Comparison of ENCODE assay signal across 26 cellular contexts in the genomic region with DNA sequence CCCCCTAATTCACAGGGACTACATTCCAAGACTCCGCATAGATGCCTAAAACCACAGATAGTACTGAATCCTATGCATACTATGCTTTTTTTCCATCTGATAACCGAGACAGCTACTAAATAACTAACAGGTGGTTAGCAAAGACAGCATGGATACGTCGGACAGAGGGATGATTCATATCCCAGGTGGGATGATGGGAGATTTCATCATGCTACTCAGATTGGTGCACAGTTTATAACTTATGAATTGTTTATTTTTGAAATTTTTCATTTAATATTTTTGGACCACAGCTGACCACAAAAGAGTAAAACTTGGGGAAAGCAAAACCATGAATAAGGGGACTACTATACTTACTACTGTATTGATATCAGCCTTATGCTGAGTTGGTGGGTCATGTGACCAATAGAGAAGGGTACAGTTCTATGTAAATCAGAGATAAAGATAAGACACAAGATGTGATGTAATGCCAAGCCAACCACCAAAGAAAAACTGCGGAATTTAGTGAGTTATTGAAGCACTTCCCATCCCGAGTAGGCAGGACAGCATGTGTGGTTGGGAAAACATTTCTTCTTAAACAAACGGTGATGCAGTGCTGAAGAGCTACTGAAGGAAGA.
DNase-seq lines count a peak whose midpoint lies in the region; ATAC-seq and TF ChIP-seq lines count a peak whose summit lies in the region.
"Had no signal": no experiment of that assay in that cellular context is flagged by ENCODE, and none has a peak within 500 bp of the region (broad histone marks: within the 10 kb centered on the region; RNA-seq: fewer than 3 reads in every experiment).

No MANE protein-coding gene starts in this region.

- no peak overlapping the region for H2AFZ ChIP-seq in SK-N-SH (ENCODE audit: low read depth)
- H2AFZ ChIP-seq in fibroblast of lung (ENCODE audit: low read length) = no peak overlapping the region
- no peak overlapping the region for H2AFZ ChIP-seq in smooth muscle cell (ENCODE audit: low read depth)
- H2AFZ ChIP-seq: GM23248 had no signal

- H3F3A ChIP-seq in SK-N-SH (replicated peaks; ENCODE audit: insufficient read depth) (peaks cover 13% of the 10 kb centered on the region), smooth muscle cell (ENCODE audit: low read depth) (peaks cover 6% of the 10 kb centered on the region)

- no peak overlapping the region for H3K27ac ChIP-seq in SK-N-SH (ENCODE audit: low read depth in 2 of 2, low read length in 1 of 2)
- no peak overlapping the region for H3K27ac ChIP-seq in fibroblast of lung (ENCODE audit: insufficient read depth, low read length)
- H3K27ac ChIP-seq in smooth muscle cell (ENCODE audit: low read depth) = no peak overlapping the region
- H3K27ac ChIP-seq: 22Rv1, GM23248, SK-N-MC had no signal

- CTCF ChIA-PET in SK-N-SH (lab: Yijun Ruan, JAX) = no interaction called here

- 74% methylated on average over 7 of the region's 7 CpGs for WGBS in SK-N-SH (ENCODE audit: low lambda C conversion rate)
- 55% methylated on average over 7 of the region's 7 CpGs for WGBS in smooth muscle cell (ENCODE audit: low lambda C conversion rate)

- DNase-seq in SK-N-SH (no peak), amniotic epithelial cell (ENCODE audit: low read depth) (peak; percentile 93), fibroblast of lung (ENCODE audit: low read depth in 2 of 2) (peak; percentile 77 to 87), smooth muscle cell (lab: John Stamatoyannopoulos, UW; ENCODE audit: unreplicated experiment) (no peak), cerebellum (ENCODE audit: low spot score) (no peak), foreskin melanocyte (no peak), NCI-H128 (lab: John Stamatoyannopoulos, UW; ENCODE audit: unreplicated experiment) (no peak)
- DNase-seq: AML-193; C1 segment of cervical spinal cord; Calu3; CD8-positive, alpha-beta T cell; DMS153; GM23248; H9; NCI-H1417; NCI-H1694 treated with DMSO at 0.1 percent for 48 hours; NCI-H2081 treated with DMSO at 0.1 percent for 48 hours; NCI-H2171 treated with DMSO at 0.1 percent for 48 hours; NCI-H446; NCI-H526; PC-3; RPMI8226; SHP77 had no signal

- no peaks in the 10 kb centered on the region for H3K9me2 ChIP-seq in SK-N-SH

- no peak for TF ChIP-seq CTCF in SK-N-SH (IDR thresholded peaks at IDR 0.05)
- TF ChIP-seq CTCF in fibroblast of lung (conservative IDR thresholded peaks at IDR 0.05 in 1 of 2, IDR thresholded peaks at IDR 0.05 in 1 of 2; ENCODE audit: low read depth in 1 of 2, low read length in 2 of 2) = no peak
- TF ChIP-seq CTCF in smooth muscle cell (IDR thresholded peaks at IDR 0.05; ENCODE audit: borderline replicate concordance, insufficient read depth, poor library complexity, severe bottlenecking) = no peak

- no peak for ATAC-seq in SK-N-SH treated with all-trans-retinoic acid at 6 μM for 48 hours
- ATAC-seq: CD8-positive, alpha-beta T cell; PC-3 had no signal

- no peak for TF ChIP-seq RAD21 in SK-N-SH (IDR thresholded peaks at IDR 0.05; ENCODE audit: low read length)

- H3K27me3 ChIP-seq in SK-N-SH (ENCODE audit: insufficient read depth) (no peaks in the 10 kb centered on the region), fibroblast of lung (ENCODE audit: control insufficient read depth, insufficient read depth, low read length) (no peaks in the 10 kb centered on the region), smooth muscle cell (ENCODE audit: low read depth) (no peaks in the 10 kb centered on the region)

- no peak for TF ChIP-seq EP300 in SK-N-SH (IDR thresholded peaks at IDR 0.05; ENCODE audit: borderline replicate concordance in 1 of 2, low read depth in 1 of 2, low read length in 1 of 2)

- no peak overlapping the region for H3K9ac ChIP-seq in SK-N-SH
- no peak overlapping the region for H3K9ac ChIP-seq in fibroblast of lung (ENCODE audit: insufficient read depth, low read length)
- no peak overlapping the region for H3K9ac ChIP-seq in smooth muscle cell (ENCODE audit: low read depth)
- H3K9ac ChIP-seq: GM23248 had no signal

- POLR2A ChIA-PET in SK-N-SH (lab: Yijun Ruan, JAX) = no interaction called here

- no peaks in the 10 kb centered on the region for H3K9me3 ChIP-seq in SK-N-SH
- H3K9me3 ChIP-seq in fibroblast of lung (ENCODE audit: control insufficient read depth, insufficient read depth, low read depth, low read length) = no peaks in the 10 kb centered on the region
- no peaks in the 10 kb centered on the region for H3K9me3 ChIP-seq in smooth muscle cell (replicated peaks; ENCODE audit: low read depth)

- H3K4me2 ChIP-seq in SK-N-SH (no peak overlapping the region), fibroblast of lung (ENCODE audit: extremely low read depth, insufficient read depth, low read length) (peak overlapping the region; percentile 4), smooth muscle cell (peak overlapping the region; percentile 18)

- no peaks in the 10 kb centered on the region for H3K79me2 ChIP-seq in SK-N-SH (ENCODE audit: insufficient read depth)
- H3K79me2 ChIP-seq in fibroblast of lung (ENCODE audit: control insufficient read depth, insufficient read depth, low read length) = no peaks in the 10 kb centered on the region
- H3K79me2 ChIP-seq in smooth muscle cell (ENCODE audit: low read depth) = no peaks in the 10 kb centered on the region

- no peaks in the 10 kb centered on the region for H4K20me1 ChIP-seq in SK-N-SH (ENCODE audit: insufficient read depth)
- H4K20me1 ChIP-seq in fibroblast of lung (ENCODE audit: control insufficient read depth, extremely low read depth, insufficient read depth, low read length) = no peaks in the 10 kb centered on the region
- H4K20me1 ChIP-seq in smooth muscle cell (ENCODE audit: low read depth) = no peaks in the 10 kb centered on the region

- H3K4me3 ChIP-seq in SK-N-SH (ENCODE audit: low read depth in 2 of 2, low read length in 1 of 2) (no peak overlapping the region), fibroblast of lung (replicated peaks in 1 of 4; ENCODE audit: control extremely low read depth in 1 of 4, insufficient read depth in 1 of 4, low read depth in 3 of 4, low read length in 4 of 4) (no peak overlapping the region), smooth muscle cell (no peak overlapping the region)
- H3K4me3 ChIP-seq: GM23248, SK-N-MC had no signal

- H3K4me1 ChIP-seq in SK-N-SH (ENCODE audit: control insufficient read depth in 1 of 2, insufficient read depth in 2 of 2, low read depth in 1 of 2, low read length in 1 of 2) = peaks cover 13 to 18% of the 10 kb centered on the region in 2 experiments
- peaks cover 10% of the 10 kb centered on the region for H3K4me1 ChIP-seq in fibroblast of lung (ENCODE audit: control insufficient read depth, extremely low read depth, insufficient read depth, low read length)
- peaks cover 11% of the 10 kb centered on the region for H3K4me1 ChIP-seq in smooth muscle cell (ENCODE audit: low read depth)

- H3K36me3 ChIP-seq in SK-N-SH (replicated peaks in 1 of 2; ENCODE audit: control insufficient read depth in 1 of 2, insufficient read depth in 2 of 2, low read length in 1 of 2) (no peaks in the 10 kb centered on the region), fibroblast of lung (ENCODE audit: control insufficient read depth, insufficient read depth, low read length) (no peaks in the 10 kb centered on the region), smooth muscle cell (ENCODE audit: low read depth) (no peaks in the 10 kb centered on the region)

TF ChIP-seq in SK-N-SH, 30 proteins besides CTCF, POLR2A, EP300 and RAD21 (continues in another document):
- TF ChIP-seq MEF2A (IDR thresholded peaks at IDR 0.05; ENCODE audit: borderline replicate concordance, low read depth) (no peak), JUND (IDR thresholded peaks at IDR 0.05) (0 out of 2 replicates have a peak, but pooled peaks have one; percentile 11), NFIC (IDR thresholded peaks at IDR 0.05; ENCODE audit: borderline replicate concordance) (no peak)
- TF ChIP-seq, protein P1, sequence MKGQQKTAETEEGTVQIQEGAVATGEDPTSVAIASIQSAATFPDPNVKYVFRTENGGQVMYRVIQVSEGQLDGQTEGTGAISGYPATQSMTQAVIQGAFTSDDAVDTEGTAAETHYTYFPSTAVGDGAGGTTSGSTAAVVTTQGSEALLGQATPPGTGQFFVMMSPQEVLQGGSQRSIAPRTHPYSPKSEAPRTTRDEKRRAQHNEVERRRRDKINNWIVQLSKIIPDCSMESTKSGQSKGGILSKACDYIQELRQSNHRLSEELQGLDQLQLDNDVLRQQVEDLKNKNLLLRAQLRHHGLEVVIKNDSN (IDR thresholded peaks at IDR 0.05; ENCODE audit: borderline replicate concordance, low read depth) = 0 out of 2 replicates have a peak, but pooled peaks have one; percentile 5

TF ChIP-seq in SK-N-SH treated with all-trans-retinoic acid at 6 μM for 48 hours, 23 proteins besides CTCF, POLR2A, EP300 and RAD21:
- TF ChIP-seq TOX (CRISPR knock-in tag; IDR thresholded peaks at IDR 0.05; ENCODE audit: borderline replicate concordance) = no peak
- TF ChIP-seq ZFP3 (CRISPR knock-in tag; IDR thresholded peaks at IDR 0.05) = no peak
- no peak for TF ChIP-seq BACH2 (CRISPR knock-in tag; IDR thresholded peaks at IDR 0.05; ENCODE audit: borderline replicate concordance)
- TF ChIP-seq ESRRG (CRISPR knock-in tag; IDR thresholded peaks at IDR 0.05) = no peak
- TF ChIP-seq GLIS3 (CRISPR knock-in tag; IDR thresholded peaks at IDR 0.05) = no peak
- no peak for TF ChIP-seq OSR1 (CRISPR knock-in tag; IDR thresholded peaks at IDR 0.05)
- TF ChIP-seq CSRNP3 (CRISPR knock-in tag; IDR thresholded peaks at IDR 0.05) = no peak
- no peak for TF ChIP-seq ZC3H10 (CRISPR knock-in tag; IDR thresholded peaks at IDR 0.05)

Comparison
In these comparisons a context has a peak if more than half of its experiments do, and no peak if none do; other contexts are left out.
1. DNase-seq: peak in amniotic epithelial cell (single experiment) and fibroblast of lung (2 of 2); none in SK-N-SH (single experiment), smooth muscle cell (single experiment), cerebellum (single experiment), foreskin melanocyte (single experiment) and NCI-H128 (single experiment).